In the genomic region with DNA sequence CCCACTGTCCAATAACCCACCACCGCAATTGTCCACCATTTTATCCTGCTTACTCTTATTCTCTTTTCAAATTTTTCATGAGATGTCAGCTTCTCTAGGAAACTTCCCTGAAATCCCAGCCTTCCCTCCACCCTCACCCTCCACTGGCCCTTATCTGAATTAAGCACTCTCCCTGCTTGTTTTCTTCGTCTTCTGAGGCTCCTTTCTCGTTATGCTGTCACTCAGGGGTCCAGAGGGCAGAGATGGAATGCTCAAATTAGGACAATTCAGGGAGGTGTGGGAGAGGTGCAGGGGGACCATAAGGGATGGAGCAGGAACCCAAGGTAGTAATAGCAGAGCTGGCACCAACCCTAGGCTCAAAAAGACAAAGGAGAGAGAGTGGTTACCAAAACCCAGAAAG, we compare ENCODE assay signal across 24 cellular contexts.
"Had no signal": no experiment of that assay in that cellular context is flagged by ENCODE, and none has a peak within 500 bp of the region (broad histone marks: within the 10 kb centered on the region; RNA-seq: fewer than 3 reads in every experiment).

No MANE protein-coding gene starts in this region.

- H3K27me3 ChIP-seq: esophagus muscularis mucosa, gastroesophageal sphincter had no signal

- H3K27ac Mint-ChIP-seq: memory B cell, natural killer cell had no signal

- H3K9me3 Mint-ChIP-seq: natural killer cell had no signal

- ATAC-seq: gastroesophageal sphincter; heart left ventricle; left cardiac atrium; left lung; left ventricle myocardium superior; lower lobe of right lung; naive thymus-derived CD4-positive, alpha-beta T cell had no signal

- H3K4me2 ChIP-seq: hepatocyte had no signal

- DNase-seq: colonic mucosa; cortex of kidney; dermis blood vessel endothelial cell; dorsolateral prefrontal cortex; effector CD4-positive, alpha-beta T cell; effector memory CD4-positive, alpha-beta T cell; foreskin keratinocyte; heart left ventricle; left cardiac atrium; left lung; left ventricle myocardium superior; lower lobe of right lung; mesendoderm; midbrain; naive thymus-derived CD4-positive, alpha-beta T cell; natural killer cell had no signal

- H3K36me3 ChIP-seq: colonic mucosa, esophagus muscularis mucosa, gastroesophageal sphincter, heart left ventricle, left lung, lower lobe of right lung had no signal

- H3K4me3 ChIP-seq: colonic mucosa, dorsolateral prefrontal cortex, esophagus muscularis mucosa, gastroesophageal sphincter, heart left ventricle, hepatocyte, left lung, lower lobe of right lung had no signal

- H3K4me1 Mint-ChIP-seq: memory B cell had no signal

- H3K27ac ChIP-seq: colonic mucosa, dorsolateral prefrontal cortex, esophagus muscularis mucosa, foreskin keratinocyte, gastroesophageal sphincter, heart left ventricle, hepatocyte, left lung, lower lobe of right lung had no signal

- H2AFZ ChIP-seq: hepatocyte had no signal

- H3K36me3 Mint-ChIP-seq: memory B cell; naive thymus-derived CD4-positive, alpha-beta T cell; natural killer cell had no signal

- H3K4me3 Mint-ChIP-seq: memory B cell; naive thymus-derived CD4-positive, alpha-beta T cell; natural killer cell had no signal

- H3K4me1 ChIP-seq: colonic mucosa, foreskin keratinocyte had no signal

- FAIRE-seq: endothelial cell of umbilical vein, frontal cortex, islet of Langerhans, keratinocyte had no signal

- H3K9me3 ChIP-seq: colonic mucosa, esophagus muscularis mucosa, gastroesophageal sphincter, heart left ventricle, left lung, lower lobe of right lung had no signal
